In the genomic region with DNA sequence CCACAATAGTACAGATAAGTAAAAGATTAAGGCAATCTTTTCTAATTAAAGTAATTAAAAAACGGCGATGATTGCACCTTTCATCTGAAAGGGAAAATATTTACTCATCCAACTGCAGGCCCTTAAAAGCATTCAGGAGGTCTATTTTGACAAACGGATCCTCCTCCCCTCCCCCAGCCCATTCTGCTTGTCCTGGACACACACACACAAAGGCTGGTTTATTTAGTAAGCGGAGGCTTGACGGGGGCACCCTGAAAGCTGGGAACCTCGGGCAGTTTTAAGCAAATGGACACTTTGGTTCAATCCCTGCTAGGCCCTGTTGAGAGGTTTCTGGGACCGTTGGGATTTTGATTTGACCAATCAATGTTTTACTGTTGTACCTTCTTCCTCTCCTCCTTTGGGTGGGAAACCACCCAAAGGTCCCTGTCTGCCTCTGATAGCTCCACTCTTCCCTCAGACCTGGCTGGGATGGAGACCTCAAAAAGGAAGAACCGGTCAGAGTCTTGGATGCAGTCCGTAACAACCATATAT, we compare ENCODE assay signal across 1 cellular context.
A peak's percentile ranks its signal among the peaks of the same experiment; 100 is the strongest.
TF ChIP-seq lines count a peak whose summit lies in the region.

No MANE protein-coding gene starts in this region.

TF ChIP-seq in HepG2, 621 proteins besides CTCF, POLR2A, EP300 and RAD21 (continued from another document and continues in another):
- TF ChIP-seq, protein P1, sequence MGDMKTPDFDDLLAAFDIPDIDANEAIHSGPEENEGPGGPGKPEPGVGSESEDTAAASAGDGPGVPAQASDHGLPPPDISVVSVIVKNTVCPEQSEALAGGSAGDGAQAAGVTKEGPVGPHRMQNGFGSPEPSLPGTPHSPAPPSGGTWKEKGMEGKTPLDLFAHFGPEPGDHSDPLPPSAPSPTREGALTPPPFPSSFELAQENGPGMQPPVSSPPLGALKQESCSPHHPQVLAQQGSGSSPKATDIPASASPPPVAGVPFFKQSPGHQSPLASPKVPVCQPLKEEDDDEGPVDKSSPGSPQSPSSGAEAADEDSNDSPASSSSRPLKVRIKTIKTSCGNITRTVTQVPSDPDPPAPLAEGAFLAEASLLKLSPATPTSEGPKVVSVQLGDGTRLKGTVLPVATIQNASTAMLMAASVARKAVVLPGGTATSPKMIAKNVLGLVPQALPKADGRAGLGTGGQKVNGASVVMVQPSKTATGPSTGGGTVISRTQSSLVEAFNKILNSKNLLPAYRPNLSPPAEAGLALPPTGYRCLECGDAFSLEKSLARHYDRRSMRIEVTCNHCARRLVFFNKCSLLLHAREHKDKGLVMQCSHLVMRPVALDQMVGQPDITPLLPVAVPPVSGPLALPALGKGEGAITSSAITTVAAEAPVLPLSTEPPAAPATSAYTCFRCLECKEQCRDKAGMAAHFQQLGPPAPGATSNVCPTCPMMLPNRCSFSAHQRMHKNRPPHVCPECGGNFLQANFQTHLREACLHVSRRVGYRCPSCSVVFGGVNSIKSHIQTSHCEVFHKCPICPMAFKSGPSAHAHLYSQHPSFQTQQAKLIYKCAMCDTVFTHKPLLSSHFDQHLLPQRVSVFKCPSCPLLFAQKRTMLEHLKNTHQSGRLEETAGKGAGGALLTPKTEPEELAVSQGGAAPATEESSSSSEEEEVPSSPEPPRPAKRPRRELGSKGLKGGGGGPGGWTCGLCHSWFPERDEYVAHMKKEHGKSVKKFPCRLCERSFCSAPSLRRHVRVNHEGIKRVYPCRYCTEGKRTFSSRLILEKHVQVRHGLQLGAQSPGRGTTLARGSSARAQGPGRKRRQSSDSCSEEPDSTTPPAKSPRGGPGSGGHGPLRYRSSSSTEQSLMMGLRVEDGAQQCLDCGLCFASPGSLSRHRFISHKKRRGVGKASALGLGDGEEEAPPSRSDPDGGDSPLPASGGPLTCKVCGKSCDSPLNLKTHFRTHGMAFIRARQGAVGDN (CRISPR knock-in tag; IDR thresholded peaks at IDR 0.05) = no peak
- TF ChIP-seq SP4 (CRISPR knock-in tag; IDR thresholded peaks at IDR 0.05) = peak; percentile 36; the same call in 1 of the 2 replicates
- no peak for TF ChIP-seq ZFP91 (CRISPR knock-in tag; IDR thresholded peaks at IDR 0.05; ENCODE audit: borderline replicate concordance)
- TF ChIP-seq, protein P2, sequence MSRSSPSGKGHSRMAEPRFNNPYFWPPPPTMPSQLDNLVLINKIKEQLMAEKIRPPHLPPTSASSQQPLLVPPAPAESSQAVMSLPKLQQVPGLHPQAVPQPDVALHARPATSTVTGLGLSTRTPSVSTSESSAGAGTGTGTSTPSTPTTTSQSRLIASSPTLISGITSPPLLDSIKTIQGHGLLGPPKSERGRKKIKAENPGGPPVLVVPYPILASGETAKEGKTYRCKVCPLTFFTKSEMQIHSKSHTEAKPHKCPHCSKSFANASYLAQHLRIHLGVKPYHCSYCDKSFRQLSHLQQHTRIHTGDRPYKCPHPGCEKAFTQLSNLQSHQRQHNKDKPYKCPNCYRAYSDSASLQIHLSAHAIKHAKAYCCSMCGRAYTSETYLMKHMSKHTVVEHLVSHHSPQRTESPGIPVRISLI (CRISPR knock-in tag; IDR thresholded peaks at IDR 0.05; ENCODE audit: borderline replicate concordance) = no peak
- no peak for TF ChIP-seq ZNF775 (CRISPR knock-in tag; IDR thresholded peaks at IDR 0.05; ENCODE audit: borderline replicate concordance)
- no peak for TF ChIP-seq ZNF749 (CRISPR knock-in tag; IDR thresholded peaks at IDR 0.05; ENCODE audit: borderline replicate concordance)
- no peak for TF ChIP-seq SKI (IDR thresholded peaks at IDR 0.05; ENCODE audit: partially characterized antibody)
- TF ChIP-seq KLF16 (CRISPR knock-in tag; IDR thresholded peaks at IDR 0.05) = no peak
- TF ChIP-seq POGZ (CRISPR knock-in tag; IDR thresholded peaks at IDR 0.05) = no peak
- no peak for TF ChIP-seq ZNF124 (CRISPR knock-in tag; IDR thresholded peaks at IDR 0.05)
- no peak for TF ChIP-seq ZSCAN22 (CRISPR knock-in tag; IDR thresholded peaks at IDR 0.05)
- no peak for TF ChIP-seq PHF5A (CRISPR knock-in tag; IDR thresholded peaks at IDR 0.05; ENCODE audit: low read depth, unreplicated experiment)
- TF ChIP-seq MED8 (CRISPR knock-in tag; IDR thresholded peaks at IDR 0.05; ENCODE audit: insufficient replicate concordance) = no peak
- TF ChIP-seq ZFY (CRISPR knock-in tag; IDR thresholded peaks at IDR 0.05) = no peak
- no peak for TF ChIP-seq ATAD3A (CRISPR knock-in tag; IDR thresholded peaks at IDR 0.05)
- TF ChIP-seq ZNF552 (CRISPR knock-in tag; IDR thresholded peaks at IDR 0.05; ENCODE audit: borderline replicate concordance) = no peak
- no peak for TF ChIP-seq PRDM15 (CRISPR knock-in tag; IDR thresholded peaks at IDR 0.05)
- TF ChIP-seq ZNF343 (CRISPR knock-in tag; IDR thresholded peaks at IDR 0.05) = no peak
- no peak for TF ChIP-seq SOX13 (IDR thresholded peaks at IDR 0.05)
- TF ChIP-seq SOX13 (CRISPR knock-in tag; conservative IDR thresholded peaks at IDR 0.05 in 1 of 2, IDR thresholded peaks at IDR 0.05 in 1 of 2) = peak in 1 of 2 experiments; percentile 65; a peak in 2 of 4 replicates
- TF ChIP-seq FOXK1 (CRISPR knock-in tag; IDR thresholded peaks at IDR 0.05; ENCODE audit: borderline replicate concordance, low read depth) = no peak
- TF ChIP-seq NFRKB (IDR thresholded peaks at IDR 0.05) = no peak
- no peak for TF ChIP-seq ARHGAP35 (CRISPR knock-in tag; IDR thresholded peaks at IDR 0.05; ENCODE audit: borderline replicate concordance)
- TF ChIP-seq ZNF503 (CRISPR knock-in tag; IDR thresholded peaks at IDR 0.05) = no peak
- TF ChIP-seq SP5 (CRISPR knock-in tag; IDR thresholded peaks at IDR 0.05; ENCODE audit: borderline replicate concordance, low read depth) = no peak
- 0 out of 2 replicates have a peak, but pooled peaks have one; percentile 23 for TF ChIP-seq SRY (CRISPR knock-in tag; IDR thresholded peaks at IDR 0.05)
- TF ChIP-seq PRPF4 (IDR thresholded peaks at IDR 0.05; ENCODE audit: low read depth, low read length, poor library complexity, severe bottlenecking) = peak; percentile 61
- TF ChIP-seq MTA1 (CRISPR knock-in tag; IDR thresholded peaks at IDR 0.05; ENCODE audit: borderline replicate concordance) = no peak
- no peak for TF ChIP-seq ZSCAN21 (CRISPR knock-in tag; IDR thresholded peaks at IDR 0.05; ENCODE audit: borderline replicate concordance)
- peak; percentile 49; the same call in 1 of the 2 replicates for TF ChIP-seq AHDC1 (CRISPR knock-in tag; IDR thresholded peaks at IDR 0.05; ENCODE audit: borderline replicate concordance)
- no peak for TF ChIP-seq KMT2A (CRISPR knock-in tag; IDR thresholded peaks at IDR 0.05)
- TF ChIP-seq KLF12 (CRISPR knock-in tag; IDR thresholded peaks at IDR 0.05; ENCODE audit: borderline replicate concordance) = no peak
- TF ChIP-seq ZNF557 (CRISPR knock-in tag; IDR thresholded peaks at IDR 0.05) = no peak
